8 cellular contexts compared by ENCODE assay signal in genomic region chr15:51162865-51163762, GRCh38.
DNase-seq lines count a peak whose midpoint lies in the region; ATAC-seq lines count a peak whose summit lies in the region.

No MANE protein-coding gene starts in this region.

- ATAC-seq in HG02642 (IDR thresholded peaks at IDR 0.05; ENCODE audit: poor library complexity, unreplicated experiment), result peak; percentile 82
- peak; percentile 58 for ATAC-seq in central memory CD8-positive, alpha-beta T cell (replicated peaks; ENCODE audit: extremely low read depth, poor library complexity, severe bottlenecking)
- ATAC-seq in GM21526 (IDR thresholded peaks at IDR 0.05; ENCODE audit: low FRiP score, unreplicated experiment), result no peak

- H3K36me3 Mint-ChIP-seq in central memory CD8-positive, alpha-beta T cell (ENCODE audit: insufficient read depth), result no peaks in the 10 kb centered on the region

- H3K27me3 Mint-ChIP-seq in central memory CD8-positive, alpha-beta T cell, result peaks cover 53% of the 10 kb centered on the region

- no peaks in the 10 kb centered on the region for H3K4me1 Mint-ChIP-seq in central memory CD8-positive, alpha-beta T cell

- H3K9me3 Mint-ChIP-seq in central memory CD8-positive, alpha-beta T cell, result no peaks in the 10 kb centered on the region

- DNase-seq in G401 (ENCODE audit: low spot score), result peak; percentile 43
- DNase-seq in NCI-H2029 (lab: John Stamatoyannopoulos, UW), result peak; percentile 14
- peak in 3 of 4 experiments; percentile 15 to 29 (median 27) for DNase-seq in activated CD4-positive, CD25-positive, alpha-beta regulatory T cell (lab: John Stamatoyannopoulos, UW)
- peak in 1 of 2 donors; percentile 15 for DNase-seq in central memory CD8-positive, alpha-beta T cell (ENCODE audit: low spot score in 2 of 2)
- DNase-seq in kidney tubule cell (ENCODE audit: low spot score), result peak; percentile 74
- peak; percentile 16 to 54 (median 38) for DNase-seq in stimulated activated CD4-positive, alpha-beta T cell treated with anti-CD3 and anti-CD28 coated beads, Interleukin-1b, Interleukin-23, amount 100 ng/mL, for 24 hours (ENCODE audit: low read depth in 4 of 4, low spot score in 1 of 4)

- no peak overlapping the region for H3K27ac Mint-ChIP-seq in central memory CD8-positive, alpha-beta T cell (ENCODE audit: low read depth)

- H3K4me3 Mint-ChIP-seq in central memory CD8-positive, alpha-beta T cell, result no peak overlapping the region

- in situ Hi-C loops in G401 (cut with HindIII; ENCODE audit: low sequenced_read_pairs), result no loop called here
